1 cellular context compared by ENCODE assay signal in the genomic region with DNA sequence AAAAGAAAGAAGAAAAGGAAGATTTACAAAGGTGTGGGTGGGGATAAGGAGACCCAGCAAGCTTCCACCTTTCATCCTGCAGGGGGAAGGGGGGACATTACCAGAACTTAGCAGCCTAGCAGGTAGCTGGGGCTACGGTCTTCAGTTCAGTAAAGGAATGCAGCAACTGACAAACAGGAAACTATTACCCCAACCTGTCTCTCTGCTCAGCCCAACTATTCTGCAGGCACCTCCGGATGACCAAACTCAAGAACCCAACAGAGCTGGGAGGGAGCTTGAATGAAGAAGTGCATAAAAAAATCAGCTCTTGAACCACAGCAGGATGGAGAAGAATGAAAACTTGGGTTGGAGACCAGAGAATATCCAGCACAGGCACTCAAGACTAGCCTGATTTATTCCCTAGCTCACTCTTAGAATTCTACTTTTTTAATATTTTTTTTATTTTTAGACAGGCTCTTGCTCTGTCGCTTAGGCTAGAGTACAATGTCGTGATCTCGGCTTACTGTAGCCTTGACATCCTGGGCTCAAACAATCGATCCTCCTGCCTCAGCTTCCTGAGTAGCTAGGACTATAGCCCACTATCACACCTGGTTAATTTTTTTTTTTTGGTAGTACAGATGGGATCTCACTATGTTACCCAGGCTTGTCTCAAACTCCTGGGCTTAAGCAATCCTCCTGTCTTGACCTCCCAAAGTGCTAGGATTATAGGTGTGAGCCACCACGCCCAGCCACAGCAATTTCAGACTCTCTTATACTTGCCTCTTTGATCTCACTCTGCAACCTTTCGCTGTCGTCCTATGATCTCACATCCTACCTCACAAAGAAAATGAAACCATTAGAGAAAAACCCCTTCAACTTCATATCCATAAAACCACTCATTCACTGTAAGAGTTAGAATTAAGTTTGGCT.
TF ChIP-seq lines count a peak whose summit lies in the region.

No MANE protein-coding gene starts in this region.

TF ChIP-seq in GM23338, 12 proteins besides CTCF, POLR2A, EP300 and RAD21 (continued from another document):
- TF ChIP-seq, protein P1, sequence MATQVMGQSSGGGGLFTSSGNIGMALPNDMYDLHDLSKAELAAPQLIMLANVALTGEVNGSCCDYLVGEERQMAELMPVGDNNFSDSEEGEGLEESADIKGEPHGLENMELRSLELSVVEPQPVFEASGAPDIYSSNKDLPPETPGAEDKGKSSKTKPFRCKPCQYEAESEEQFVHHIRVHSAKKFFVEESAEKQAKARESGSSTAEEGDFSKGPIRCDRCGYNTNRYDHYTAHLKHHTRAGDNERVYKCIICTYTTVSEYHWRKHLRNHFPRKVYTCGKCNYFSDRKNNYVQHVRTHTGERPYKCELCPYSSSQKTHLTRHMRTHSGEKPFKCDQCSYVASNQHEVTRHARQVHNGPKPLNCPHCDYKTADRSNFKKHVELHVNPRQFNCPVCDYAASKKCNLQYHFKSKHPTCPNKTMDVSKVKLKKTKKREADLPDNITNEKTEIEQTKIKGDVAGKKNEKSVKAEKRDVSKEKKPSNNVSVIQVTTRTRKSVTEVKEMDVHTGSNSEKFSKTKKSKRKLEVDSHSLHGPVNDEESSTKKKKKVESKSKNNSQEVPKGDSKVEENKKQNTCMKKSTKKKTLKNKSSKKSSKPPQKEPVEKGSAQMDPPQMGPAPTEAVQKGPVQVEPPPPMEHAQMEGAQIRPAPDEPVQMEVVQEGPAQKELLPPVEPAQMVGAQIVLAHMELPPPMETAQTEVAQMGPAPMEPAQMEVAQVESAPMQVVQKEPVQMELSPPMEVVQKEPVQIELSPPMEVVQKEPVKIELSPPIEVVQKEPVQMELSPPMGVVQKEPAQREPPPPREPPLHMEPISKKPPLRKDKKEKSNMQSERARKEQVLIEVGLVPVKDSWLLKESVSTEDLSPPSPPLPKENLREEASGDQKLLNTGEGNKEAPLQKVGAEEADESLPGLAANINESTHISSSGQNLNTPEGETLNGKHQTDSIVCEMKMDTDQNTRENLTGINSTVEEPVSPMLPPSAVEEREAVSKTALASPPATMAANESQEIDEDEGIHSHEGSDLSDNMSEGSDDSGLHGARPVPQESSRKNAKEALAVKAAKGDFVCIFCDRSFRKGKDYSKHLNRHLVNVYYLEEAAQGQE (IDR thresholded peaks at IDR 0.05; ENCODE audit: unreplicated experiment), result no peak
- TF ChIP-seq ZNF114 (CRISPR knock-in tag; IDR thresholded peaks at IDR 0.05), result no peak
- no peak for TF ChIP-seq STAT1 (IDR thresholded peaks at IDR 0.05; ENCODE audit: unreplicated experiment)
